In genomic region chr2:32798841-32799240, GRCh38 we compare ENCODE assay signal across 24 cellular contexts.
"Had no signal": no experiment of that assay in that cellular context is flagged by ENCODE, and none has a peak within 500 bp of the region (broad histone marks: within the 10 kb centered on the region; RNA-seq: fewer than 3 reads in every experiment).

No MANE protein-coding gene starts in this region.

- H3K27ac ChIP-seq: body of pancreas, dorsolateral prefrontal cortex, esophagus muscularis mucosa, lower lobe of right lung, right atrium auricular region, spleen, thoracic aorta, upper lobe of left lung, VCaP had no signal

- DNase-seq: activated CD4-positive, alpha-beta memory T cell treated with anti-CD3 and anti-CD28 coated beads, Interleukin-2, amount 10 ng/mL, durations not matched to agents 7 days and 5 days; activated CD4-positive, alpha-beta T cell treated with anti-CD3 and anti-CD28 coated beads, Interleukin-2, amount 10 ng/mL, durations not matched to agents 24 days and 14 days; activated CD8-positive, alpha-beta memory T cell treated with anti-CD3 and anti-CD28 coated beads, Interleukin-2, amount 10 ng/mL, durations not matched to agents 7 days and 5 days; activated effector memory CD4-positive, alpha-beta T cell treated with anti-CD3 and anti-CD28 coated beads, Interleukin-2, amount 50 U/mL, for 16 hours; activated naive CD4-positive, alpha-beta T cell treated with anti-CD3 and anti-CD28 coated beads, Interleukin-2, amount 50 U/mL, for 16 hours; activated naive CD8-positive, alpha-beta T cell treated with anti-CD3 and anti-CD28 coated beads, Interleukin-2, amount 50 U/mL, for 24 hours; activated T-cell treated with anti-CD3 and anti-CD28 coated beads for 4 hours; body of pancreas; dorsolateral prefrontal cortex; effector memory CD8-positive, alpha-beta T cell; kidney; lower lobe of right lung; naive thymus-derived CD4-positive, alpha-beta T cell; spleen; stimulated activated CD4-positive, alpha-beta T cell treated with anti-CD3 and anti-CD28 coated beads, Interleukin-4, amount 100 ng/mL, for 24 hours; stimulated activated naive CD4-positive, alpha-beta T cell treated with Interleukin-2 at 50 U/mL for 16 hours; T-cell; upper lobe of left lung had no signal

- H3K27me3 ChIP-seq: body of pancreas, dorsolateral prefrontal cortex, esophagus muscularis mucosa, right atrium auricular region, spleen, upper lobe of left lung had no signal

- ATAC-seq: activated CD4-positive, CD25-positive, alpha-beta regulatory T cell treated with anti-CD3 and anti-CD28 coated beads, Interleukin-2, amount 50 U/mL, for 24 hours; activated CD8-positive, alpha-beta memory T cell treated with anti-CD3 and anti-CD28 coated beads, Interleukin-2, amount 10 ng/mL, durations not matched to agents 7 days and 5 days; activated naive CD8-positive, alpha-beta T cell treated with anti-CD3 and anti-CD28 coated beads, Interleukin-2, amount 50 U/mL, for 24 hours; body of pancreas; effector memory CD8-positive, alpha-beta T cell; left lobe of liver; lower lobe of right lung; naive thymus-derived CD4-positive, alpha-beta T cell; T-cell had no signal

- H3K36me3 ChIP-seq: esophagus muscularis mucosa, lower lobe of right lung, right atrium auricular region, thoracic aorta, upper lobe of left lung had no signal

- H3K4me1 ChIP-seq: body of pancreas, esophagus muscularis mucosa, lower lobe of right lung, right atrium auricular region, spleen, upper lobe of left lung had no signal

- H3K9me3 ChIP-seq: body of pancreas, esophagus muscularis mucosa, lower lobe of right lung, right atrium auricular region, spleen, thoracic aorta, upper lobe of left lung had no signal

- H3K4me3 ChIP-seq: body of pancreas, dorsolateral prefrontal cortex, esophagus muscularis mucosa, lower lobe of right lung, right atrium auricular region, spleen, thoracic aorta, upper lobe of left lung had no signal
